In genomic region chr22:31350410-31350863, GRCh38 we compare ENCODE assay signal across 13 cellular contexts. TPM values are rescaled to one million over a fixed set of nuclear protein-coding genes. Genes with fewer than 3 reads are reported as not detected.
DNase-seq lines count a peak whose midpoint lies in the region; ATAC-seq, FAIRE-seq and TF ChIP-seq lines count a peak whose summit lies in the region.
"Had no signal": no experiment of that assay in that cellular context is flagged by ENCODE, and none has a peak within 500 bp of the region (broad histone marks: within the 10 kb centered on the region; RNA-seq: fewer than 3 reads in every experiment).

No MANE protein-coding gene starts in this region.

- H3K4me1 Mint-ChIP-seq in nephron progenitor cell (peaks cover 14% of the 10 kb centered on the region), progenitor cell of endocrine pancreas (ENCODE audit: low read depth) (peaks cover 6% of the 10 kb centered on the region)

- H3K36me3 Mint-ChIP-seq in nephron progenitor cell (ENCODE audit: low read depth) (peaks cover 7% of the 10 kb centered on the region), progenitor cell of endocrine pancreas (ENCODE audit: insufficient read depth) (no peaks in the 10 kb centered on the region)

- no peaks in the 10 kb centered on the region for H3K9me1 ChIP-seq in K562 (ENCODE audit: control insufficient read depth, insufficient read depth, low read length)

- no peak overlapping the region for H3K9ac ChIP-seq in K562 (ENCODE audit: insufficient read depth in 1 of 2, low read depth in 2 of 2, low read length in 2 of 2)

- H3K27ac ChIP-seq in K562 (ENCODE audit: extremely low read depth, low read depth, low read length), result no peak overlapping the region
- H3K27ac ChIP-seq: gastroesophageal sphincter had no signal

- no TSS peak for BruUV-seq in K562 (replicated peaks; lab: Mats Ljungman, UMichigan)

- no peaks in the 10 kb centered on the region for H3K9me3 Mint-ChIP-seq in nephron progenitor cell
- no peaks in the 10 kb centered on the region for H3K9me3 Mint-ChIP-seq in progenitor cell of endocrine pancreas (ENCODE audit: low read depth)

- no peaks in the 10 kb centered on the region; the same call in 2 of the 3 replicates for H3K79me2 ChIP-seq in K562 (ENCODE audit: control insufficient read depth, insufficient read depth, low read length)

- POLR2A ChIA-PET in K562 (lab: Yijun Ruan, JAX), result no interaction called here

- intact Hi-C loops in K562 (cut with micrococcal nuclease), result no loop called here

- no peaks in the 10 kb centered on the region for H3K27me3 ChIP-seq in K562 (ENCODE audit: control insufficient read depth in 2 of 2, insufficient read depth in 2 of 2, low read length in 2 of 2)

- ATAC-seq in K562 (no peak), HG02973 (IDR thresholded peaks at IDR 0.05; ENCODE audit: unreplicated experiment) (no peak)
- ATAC-seq: gastroesophageal sphincter; mucosa of descending colon; stimulated activated naive CD8-positive, alpha-beta T cell treated with anti-CD3 and anti-CD28 coated beads, Interleukin-15, Interleukin-2, amounts not matched to agents 100 U/mL and 50 U/mL, for 24 hours had no signal

- TF ChIP-seq RAD21 in K562 (CRISPR knock-in tag; conservative IDR thresholded peaks at IDR 0.05 in 1 of 2, IDR thresholded peaks at IDR 0.05 in 1 of 2), result no peak

- H3K27ac Mint-ChIP-seq in nephron progenitor cell (no peak overlapping the region), progenitor cell of endocrine pancreas (no peak overlapping the region)

- TF ChIP-seq EP300 in K562 (IDR thresholded peaks at IDR 0.05; ENCODE audit: low read length), result no peak

- TF ChIP-seq CTCF in K562 (IDR thresholded peaks at IDR 0.05 in 2 of 3, conservative IDR thresholded peaks at IDR 0.05 in 1 of 3; ENCODE audit: insufficient read depth in 2 of 3, low read depth in 1 of 3, low read length in 3 of 3) (no peak), nephron progenitor cell (IDR thresholded peaks at IDR 0.05) (no peak), progenitor cell of endocrine pancreas (IDR thresholded peaks at IDR 0.05; ENCODE audit: unreplicated experiment) (no peak)

- TF ChIP-seq POLR2A in K562 (conservative IDR thresholded peaks at IDR 0.05), result no peak

- peaks cover 15% of the 10 kb centered on the region for H3K27me3 Mint-ChIP-seq in nephron progenitor cell (ENCODE audit: low read depth, poor library complexity)
- H3K27me3 Mint-ChIP-seq in progenitor cell of endocrine pancreas, result no peaks in the 10 kb centered on the region

- H3K4me1 ChIP-seq in K562 (replicated peaks in 1 of 2; ENCODE audit: control insufficient read depth in 2 of 2, insufficient read depth in 2 of 2, low read length in 2 of 2), result peaks cover 0 to 16% of the 10 kb centered on the region in 2 experiments; a peak in 3 of 5 replicates

- H2AFZ ChIP-seq in K562 (ENCODE audit: low read depth, low read length), result no peak overlapping the region

- CTCF ChIA-PET in K562 (lab: Yijun Ruan, JAX; ENCODE audit: low intra/inter-chr PET ratio), result no interaction called here

- in situ Hi-C loops in K562 (cut with MboI), result loop anchor here (5.0 kb wide), 1 partner anchor 47 kb away; the partner anchor contains the start of gene DRG1

- no peak overlapping the region for H3K4me3 ChIP-seq in K562
- H3K4me3 ChIP-seq: gastroesophageal sphincter, mucosa of descending colon had no signal

- peak; percentile 29 for FAIRE-seq in K562 (lab: Jason Lieb, UNC)
- FAIRE-seq: G401.6 had no signal

- H3K4me3 Mint-ChIP-seq in nephron progenitor cell (no peak overlapping the region), progenitor cell of endocrine pancreas (ENCODE audit: low read depth) (no peak overlapping the region)

- WGBS in K562 (ENCODE audit: insufficient coverage, low coverage, missing lambda C conversion rate), result 15% methylated on average over 8 of the region's 8 CpGs

- 0 out of 2 replicates have a peak, but pooled peaks cover 2% of the 10 kb centered on the region for H4K20me1 ChIP-seq in K562 (replicated peaks; ENCODE audit: control insufficient read depth, insufficient read depth, low read length)

- H3K36me3 ChIP-seq in K562 (ENCODE audit: control insufficient read depth, insufficient read depth, low read length), result no peaks in the 10 kb centered on the region
- H3K36me3 ChIP-seq: gastroesophageal sphincter had no signal

- no peak overlapping the region for H3K4me2 ChIP-seq in K562 (ENCODE audit: insufficient read depth, low read length)

- DNase-seq in ELF-1 (ENCODE audit: low read depth, low spot score), result peak; percentile 49
- peak; percentile 84 for DNase-seq in NCI-H2029 (lab: John Stamatoyannopoulos, UW)
- DNase-seq in K562 (ENCODE audit: extremely low read depth in 1 of 4, low spot score in 3 of 4), result peak; percentile 23 to 55 (median 46)
- peak; percentile 14 for DNase-seq in nephron progenitor cell
- DNase-seq in activated CD4-positive, alpha-beta T cell treated with anti-CD3 and anti-CD28 coated beads, Interleukin-2, amount 50 U/mL, for 4 hours, result no peak
- DNase-seq in activated CD4-positive, CD25-positive, alpha-beta regulatory T cell (lab: John Stamatoyannopoulos, UW), result no peak
- DNase-seq in progenitor cell of endocrine pancreas (ENCODE audit: low spot score, unreplicated experiment), result no peak
- DNase-seq: central memory CD4-positive, alpha-beta T cell; stimulated activated naive CD8-positive, alpha-beta T cell treated with anti-CD3 and anti-CD28 coated beads, Interleukin-15, Interleukin-2, amounts not matched to agents 100 U/mL and 50 U/mL, for 24 hours had no signal

- H3K9me3 ChIP-seq in K562 (replicated peaks; ENCODE audit: control insufficient read depth, insufficient read depth, low read depth, low read length), result no peaks in the 10 kb centered on the region
- H3K9me3 ChIP-seq: gastroesophageal sphincter, mucosa of descending colon had no signal

TF ChIP-seq in K562, 482 proteins besides CTCF, POLR2A, EP300 and RAD21 (continues in another document):
- TF ChIP-seq BMI1 (IDR thresholded peaks at IDR 0.05; ENCODE audit: low read length), result peak; percentile 48; the same call in 1 of the 2 replicates

RNA-seq across cellular contexts. Expression of gene PATZ1, which starts 4.3 kb away (rescaled TPM):
- 3.8 and 10.3 TPM in 2 replicates for total RNA-seq in K562 (2011; cell fraction: chromatin; rRNA removed; ENCODE audit: low replicate concordance)
- 8.0 and 9.5 TPM in 2 replicates for total RNA-seq in K562 (2011; cell fraction: nucleolus; rRNA removed)
- 5.1 and 5.5 TPM in 2 replicates for total RNA-seq in K562 (2011; cell fraction: nucleoplasm; rRNA removed)
- total RNA-seq in K562 (2014; rRNA removed) (5.3 and 6.8 TPM in 2 replicates), K562 (2014; rRNA removed; fragmentation: Illumina TruSeq; extraction: Trizol) (2.7 and 3.5 TPM in 2 replicates), K562 (2015; rRNA removed; fragmentation: Illumina TruSeq; extraction: Trizol) (4.2 and 4.8 TPM in 2 replicates), K562 (2021) (7.8 and 8.9 TPM in 2 replicates), progenitor cell of endocrine pancreas (88.8 and 93.6 TPM in 2 replicates)
- polyA plus RNA-seq in K562 (2011; rRNA removed) (3.1 and 5.0 TPM in 2 replicates), K562 (2014; fragmentation: Illumina TruSeq; extraction: Trizol) (5.4 and 5.8 TPM in 2 replicates), K562 (2014; fragmentation: Nextera tagmentation; extraction: Ambion mirVana) (under 1 TPM; 0.63 to 0.70 TPM), K562 (2014; rRNA removed) (4.9 and 6.3 TPM in 2 replicates)
- 4.7 and 5.2 TPM in 2 replicates for polyA plus RNA-seq in K562 (2011; cell fraction: cytosol; rRNA removed)
- 8.7 and 9.7 TPM in 2 replicates for polyA plus RNA-seq in K562 (2011; cell fraction: nucleus; rRNA removed)
- 7.9 and 8.1 TPM in 2 replicates for polyA plus RNA-seq in K562 (2012)
- polyA minus RNA-seq in K562 (2011; rRNA and poly(A)+ RNA removed), result 4.1 and 5.3 TPM in 2 replicates
- 5.9 and 7.4 TPM in 2 replicates for polyA minus RNA-seq in K562 (2011; cell fraction: cytosol; rRNA and poly(A)+ RNA removed)
- polyA minus RNA-seq in K562 (2011; cell fraction: nucleus; rRNA and poly(A)+ RNA removed), result 6.7 and 9.0 TPM in 2 replicates

RNA-seq across cellular contexts. Expression of gene DRG1, which starts 49.0 kb away (rescaled TPM):
- 148 TPM in 2 replicates for total RNA-seq in K562 (2011; cell fraction: chromatin; rRNA removed; ENCODE audit: low replicate concordance)
- total RNA-seq in K562 (2011; cell fraction: nucleolus; rRNA removed), result 64.6 and 67.4 TPM in 2 replicates
- total RNA-seq in K562 (2011; cell fraction: nucleoplasm; rRNA removed), result 84.0 and 90.9 TPM in 2 replicates
- 77.1 and 87.6 TPM in 2 replicates for total RNA-seq in K562 (2014; rRNA removed)
- total RNA-seq in K562 (2014; rRNA removed; fragmentation: Illumina TruSeq; extraction: Trizol), result 93.3 and 98.6 TPM in 2 replicates
- 85.8 and 90.9 TPM in 2 replicates for total RNA-seq in K562 (2015; rRNA removed; fragmentation: Illumina TruSeq; extraction: Trizol)
- 76.4 and 76.5 TPM in 2 replicates for total RNA-seq in K562 (2021)
- 84.1 and 111 TPM in 2 replicates for polyA plus RNA-seq in K562 (2011; rRNA removed)
- 37.5 and 59.5 TPM in 2 replicates for polyA plus RNA-seq in K562 (2011; cell fraction: cytosol; rRNA removed)
- 34.1 and 46.3 TPM in 2 replicates for polyA plus RNA-seq in K562 (2011; cell fraction: nucleus; rRNA removed)
- 61.8 and 93.0 TPM in 2 replicates for polyA plus RNA-seq in K562 (2012)
- 96.4 and 114 TPM in 2 replicates for polyA plus RNA-seq in K562 (2014; fragmentation: Illumina TruSeq; extraction: Trizol)
- 100 to 1,000 TPM; 159 to 211 TPM for polyA plus RNA-seq in K562 (2014; fragmentation: Nextera tagmentation; extraction: Ambion mirVana)
- 79.7 and 86.4 TPM in 2 replicates for polyA plus RNA-seq in K562 (2014; rRNA removed)
- 123 and 191 TPM in 2 replicates for polyA minus RNA-seq in K562 (2011; rRNA and poly(A)+ RNA removed)
- 47.2 and 50.0 TPM in 2 replicates for polyA minus RNA-seq in K562 (2011; cell fraction: cytosol; rRNA and poly(A)+ RNA removed)
- polyA minus RNA-seq in K562 (2011; cell fraction: nucleus; rRNA and poly(A)+ RNA removed), result 20.7 and 35.9 TPM in 2 replicates
- 69.0 and 69.1 TPM in 2 replicates for total RNA-seq in progenitor cell of endocrine pancreas

RNA-seq across cellular contexts. Expression of gene PIK3IP1, which starts 58.1 kb away (rescaled TPM):
- total RNA-seq in K562 (2011; cell fraction: chromatin; rRNA removed; ENCODE audit: low replicate concordance), result 3.1 and 4.7 TPM in 2 replicates
- 5.1 and 6.2 TPM in 2 replicates for total RNA-seq in K562 (2011; cell fraction: nucleolus; rRNA removed)
- total RNA-seq in K562 (2011; cell fraction: nucleoplasm; rRNA removed), result 5.6 and 6.2 TPM in 2 replicates
- total RNA-seq in K562 (2014; rRNA removed) (0.77 and 1.0 TPM in 2 replicates), K562 (2014; rRNA removed; fragmentation: Illumina TruSeq; extraction: Trizol) (0.67 and 0.76 TPM in 2 replicates), K562 (2015; rRNA removed; fragmentation: Illumina TruSeq; extraction: Trizol) (0.68 and 0.87 TPM in 2 replicates), K562 (2021) (1.3 TPM in 2 replicates), progenitor cell of endocrine pancreas (6.2 and 7.6 TPM in 2 replicates)
- polyA plus RNA-seq in K562 (2011; rRNA removed) (0.71 and 2.3 TPM in 2 replicates), K562 (2014; fragmentation: Illumina TruSeq; extraction: Trizol) (0.83 and 1.1 TPM in 2 replicates), K562 (2014; fragmentation: Nextera tagmentation; extraction: Ambion mirVana) (under 1 TPM; 0.11 to 0.18 TPM), K562 (2014; rRNA removed) (0.88 and 1.2 TPM in 2 replicates)
- polyA plus RNA-seq in K562 (2011; cell fraction: cytosol; rRNA removed), result 0.73 and 2.3 TPM in 2 replicates
- polyA plus RNA-seq in K562 (2011; cell fraction: nucleus; rRNA removed), result 1.7 and 2.8 TPM in 2 replicates
- 1.0 and 2.6 TPM in 2 replicates for polyA plus RNA-seq in K562 (2012)
- polyA minus RNA-seq in K562 (2011; rRNA and poly(A)+ RNA removed), result 1.1 and 2.5 TPM in 2 replicates
- polyA minus RNA-seq in K562 (2011; cell fraction: cytosol; rRNA and poly(A)+ RNA removed), result 2.5 TPM in 1 of 2 replicates, not detected in the other
- 1.2 and 3.6 TPM in 2 replicates for polyA minus RNA-seq in K562 (2011; cell fraction: nucleus; rRNA and poly(A)+ RNA removed)

Comparison
In these comparisons a context has a peak if more than half of its experiments do, and no peak if none do; other contexts are left out.
1. DNase-seq: peak in ELF-1 (single experiment), NCI-H2029 (single experiment), K562 (4 of 4) and nephron progenitor cell (single experiment); none in activated CD4-positive, alpha-beta T cell treated with anti-CD3 and anti-CD28 coated beads, Interleukin-2, amount 50 U/mL, for 4 hours (0 of 2), activated CD4-positive, CD25-positive, alpha-beta regulatory T cell (0 of 4) and progenitor cell of endocrine pancreas (single experiment).